ENCODE assay signal across 8 cellular contexts in genomic region chr5:151094054-151094858, GRCh38. TPM values are rescaled to one million over a fixed set of nuclear protein-coding genes. Genes with fewer than 3 reads are reported as not detected.
DNase-seq lines count a peak whose midpoint lies in the region; ATAC-seq and TF ChIP-seq lines count a peak whose summit lies in the region.

No MANE protein-coding gene starts in this region.

- ATAC-seq in HG03354 (IDR thresholded peaks at IDR 0.05; ENCODE audit: poor library complexity, severe bottlenecking, unreplicated experiment) = peak; percentile 80

- peaks cover 67% of the 10 kb centered on the region for H3K4me1 Mint-ChIP-seq in activated CD4-positive, alpha-beta T cell treated with anti-CD3 and anti-CD28 coated beads, Interleukin-2, amount 10 ng/mL, durations not matched to agents 7 days and 5 days

- TF ChIP-seq CTCF in AG04450 (IDR thresholded peaks at IDR 0.05; ENCODE audit: low read depth, low read length) (no peak), epithelial cell of esophagus (IDR thresholded peaks at IDR 0.05; ENCODE audit: insufficient read depth, low read depth, low read length, missing control alignments) (no peak)

- no peaks in the 10 kb centered on the region for H3K27me3 ChIP-seq in AG04450 (ENCODE audit: control insufficient read depth, insufficient read depth, low read length)

- no peaks in the 10 kb centered on the region for H3K27me3 Mint-ChIP-seq in activated CD4-positive, alpha-beta T cell treated with anti-CD3 and anti-CD28 coated beads, Interleukin-2, amount 10 ng/mL, durations not matched to agents 7 days and 5 days

- no peaks in the 10 kb centered on the region for H3K9me3 Mint-ChIP-seq in activated CD4-positive, alpha-beta T cell treated with anti-CD3 and anti-CD28 coated beads, Interleukin-2, amount 10 ng/mL, durations not matched to agents 7 days and 5 days

- no peak overlapping the region for H3K4me3 ChIP-seq in AG04450 (ENCODE audit: low read depth, low read length)
- no peak overlapping the region for H3K4me3 ChIP-seq in epithelial cell of esophagus (ENCODE audit: low read length)

- H3K27ac ChIP-seq in AG04450 (ENCODE audit: low read depth, low read length) = peak overlapping the region; percentile 89

- CTCF ChIA-PET in AG04450 (lab: Charles Lee) = interaction anchor here (1.0 to 7.0 kb wide), 6 partner anchors 12 to 71 kb away, joined by 3 to 37 read pairs (median 3); no protein-coding TSS in a partner anchor
- CTCF ChIA-PET in activated CD4-positive, alpha-beta T cell treated with anti-CD3 and anti-CD28 coated beads, Interleukin-2, amount 10 ng/mL, durations not matched to agents 7 days and 5 days (lab: Charles Lee) = interaction anchor here (1.2 to 5.5 kb wide), 7 partner anchors 13 to 247 kb away, joined by 3 to 27 read pairs (median 4); partner anchors contain the start of gene TNIP1

- H3K36me3 Mint-ChIP-seq in activated CD4-positive, alpha-beta T cell treated with anti-CD3 and anti-CD28 coated beads, Interleukin-2, amount 10 ng/mL, durations not matched to agents 7 days and 5 days (ENCODE audit: low read depth) = peaks cover 29% of the 10 kb centered on the region

- peak overlapping the region; percentile 17 for H3K4me3 Mint-ChIP-seq in activated CD4-positive, alpha-beta T cell treated with anti-CD3 and anti-CD28 coated beads, Interleukin-2, amount 10 ng/mL, durations not matched to agents 7 days and 5 days

- H3K27ac Mint-ChIP-seq in activated CD4-positive, alpha-beta T cell treated with anti-CD3 and anti-CD28 coated beads, Interleukin-2, amount 10 ng/mL, durations not matched to agents 7 days and 5 days = peak overlapping the region; percentile 67

- no peaks in the 10 kb centered on the region for H3K9me3 ChIP-seq in AG04450 (ENCODE audit: control insufficient read depth, insufficient read depth, low read length)

- POLR2A ChIA-PET in AG04450 (lab: Yijun Ruan, JAX) = interaction anchor here (0.8 to 2.1 kb wide), 5 partner anchors 14 to 56 kb away, joined by 3 to 13 read pairs (median 4); partner anchors contain the start of gene TNIP1
- POLR2A ChIA-PET in activated CD4-positive, alpha-beta T cell treated with anti-CD3 and anti-CD28 coated beads, Interleukin-2, amount 10 ng/mL, durations not matched to agents 7 days and 5 days (lab: Charles Lee) = no interaction called here

- no peak for DNase-seq in AG04450 (ENCODE audit: low read depth, low spot score)
- peak; percentile 60 for DNase-seq in GM19238 (ENCODE audit: insufficient read length, low spot score)
- peak; percentile 51 for DNase-seq in activated CD4-positive, alpha-beta T cell treated with anti-CD3 and anti-CD28 coated beads, Interleukin-2, amount 10 ng/mL, durations not matched to agents 7 days and 5 days
- DNase-seq in epithelial cell of esophagus (ENCODE audit: low read depth) = peak; percentile 57
- peak; percentile 43 for DNase-seq in stimulated activated CD4-positive, alpha-beta T cell treated with anti-CD3 and anti-CD28 coated beads, Interleukin-12 subunit alpha, Interleukin-12 subunit beta, amount 100 ng/mL, for 4 hours
- no peak for DNase-seq in NCI-H524 (lab: John Stamatoyannopoulos, UW)
- DNase-seq in OCI-M1 (lab: John Stamatoyannopoulos, UW) = no peak

RNA-seq across cellular contexts. Expression of gene TNIP1, which starts 13.4 kb away (rescaled TPM):
- polyA plus RNA-seq in AG04450 (2011; rRNA removed) = 42.6 and 49.2 TPM in 2 replicates
- polyA minus RNA-seq in AG04450 (2011; rRNA and poly(A)+ RNA removed) = 67.8 and 79.9 TPM in 2 replicates
- total RNA-seq in activated CD4-positive, alpha-beta T cell treated with anti-CD3 and anti-CD28 coated beads, Interleukin-2, amount 10 ng/mL, durations not matched to agents 7 days and 5 days = 100 to 1,000 TPM; 127 TPM

Comparison
In these comparisons a context has a peak if more than half of its experiments do, and no peak if none do; other contexts are left out.
1. DNase-seq: peak in GM19238 (single experiment), activated CD4-positive, alpha-beta T cell treated with anti-CD3 and anti-CD28 coated beads, Interleukin-2, amount 10 ng/mL, durations not matched to agents 7 days and 5 days (single experiment), epithelial cell of esophagus (single experiment) and stimulated activated CD4-positive, alpha-beta T cell treated with anti-CD3 and anti-CD28 coated beads, Interleukin-12 subunit alpha, Interleukin-12 subunit beta, amount 100 ng/mL, for 4 hours (single experiment); none in AG04450 (single experiment), NCI-H524 (0 of 2) and OCI-M1 (single experiment).